Comparison of ENCODE assay signal across 8 cellular contexts in the genomic region with DNA sequence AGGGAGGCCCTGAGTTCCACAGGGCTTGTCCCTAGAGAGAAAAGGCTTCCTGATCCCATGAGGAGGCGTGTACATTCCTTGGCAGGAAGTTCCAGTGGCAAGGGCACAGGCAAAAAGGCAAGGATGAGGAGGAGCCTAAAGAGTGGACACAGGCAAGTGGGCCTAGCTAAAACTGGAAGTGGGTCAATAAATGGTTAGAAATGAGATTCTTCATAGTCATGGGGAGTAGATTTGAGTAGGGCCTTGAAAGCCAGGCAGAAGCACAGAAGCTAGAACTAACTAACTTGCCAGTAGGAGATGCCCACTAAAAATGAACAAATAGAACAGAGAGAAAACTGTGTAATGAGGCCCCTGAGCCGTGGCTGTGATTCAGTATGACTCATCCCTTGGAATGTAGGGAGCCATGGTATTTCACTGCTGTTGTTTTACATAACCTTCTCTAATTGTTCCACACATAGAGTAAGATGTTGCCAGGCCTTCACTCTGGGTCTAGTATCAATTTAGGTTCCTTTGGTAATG. TPM values are rescaled to one million over a fixed set of nuclear protein-coding genes. Genes with fewer than 3 reads are reported as not detected.
DNase-seq lines count a peak whose midpoint lies in the region; ATAC-seq and TF ChIP-seq lines count a peak whose summit lies in the region.

No MANE protein-coding gene starts in this region.

- H3K4me1 ChIP-seq in left lung (no peaks in the 10 kb centered on the region), upper lobe of right lung (peaks cover 9% of the 10 kb centered on the region)

- H3K9me3 ChIP-seq in left lung: no peaks in the 10 kb centered on the region
- no peaks in the 10 kb centered on the region for H3K9me3 ChIP-seq in upper lobe of right lung

- no peaks in the 10 kb centered on the region for H3K9me3 Mint-ChIP-seq in activated CD8-positive, alpha-beta memory T cell treated with anti-CD3 and anti-CD28 coated beads, Interleukin-2, amount 10 ng/mL, durations not matched to agents 7 days and 5 days (ENCODE audit: low read depth)
- H3K9me3 Mint-ChIP-seq in chondrocyte (ENCODE audit: low read depth): no peaks in the 10 kb centered on the region

- H3K4me3 Mint-ChIP-seq in activated CD8-positive, alpha-beta memory T cell treated with anti-CD3 and anti-CD28 coated beads, Interleukin-2, amount 10 ng/mL, durations not matched to agents 7 days and 5 days: no peak overlapping the region
- peak overlapping the region; percentile 7 for H3K4me3 Mint-ChIP-seq in chondrocyte (ENCODE audit: unreplicated experiment)

- H3K27ac ChIP-seq in left lung (peak overlapping the region; percentile 61 to 81), upper lobe of right lung (peak overlapping the region; percentile 69)

- TF ChIP-seq CTCF in chondrocyte (IDR thresholded peaks at IDR 0.05) (peak; percentile 21), left lung (IDR thresholded peaks at IDR 0.05) (no peak), upper lobe of right lung (IDR thresholded peaks at IDR 0.05) (no peak)

- intact Hi-C loops in left lung (cut with DNase I) (no loop called here), upper lobe of right lung (cut with DNase I) (no loop called here)

- peak; percentile 14 for DNase-seq in activated CD8-positive, alpha-beta memory T cell treated with anti-CD3 and anti-CD28 coated beads, Interleukin-2, amount 10 ng/mL, durations not matched to agents 7 days and 5 days
- DNase-seq in activated CD8-positive, alpha-beta memory T cell treated with anti-CD3 and anti-CD28 coated beads, Interleukin-2, amount 50 U/mL, for 4 hours: no peak
- no peak for DNase-seq in chondrocyte (ENCODE audit: low spot score)
- DNase-seq in left lung: no peak
- DNase-seq in upper lobe of right lung: no peak
- no peak for DNase-seq in stimulated activated CD4-positive, alpha-beta T cell treated with anti-CD3 and anti-CD28 coated beads, Interleukin-1b, Interleukin-23, amount 100 ng/mL, for 48 hours

- H3K4me1 Mint-ChIP-seq in activated CD8-positive, alpha-beta memory T cell treated with anti-CD3 and anti-CD28 coated beads, Interleukin-2, amount 10 ng/mL, durations not matched to agents 7 days and 5 days: no peaks in the 10 kb centered on the region
- peaks cover 41% of the 10 kb centered on the region for H3K4me1 Mint-ChIP-seq in chondrocyte (ENCODE audit: low read depth)

- H3K27me3 Mint-ChIP-seq in activated CD8-positive, alpha-beta memory T cell treated with anti-CD3 and anti-CD28 coated beads, Interleukin-2, amount 10 ng/mL, durations not matched to agents 7 days and 5 days: no peaks in the 10 kb centered on the region
- H3K27me3 Mint-ChIP-seq in chondrocyte (ENCODE audit: low read depth): no peaks in the 10 kb centered on the region

- H3K27ac Mint-ChIP-seq in activated CD8-positive, alpha-beta memory T cell treated with anti-CD3 and anti-CD28 coated beads, Interleukin-2, amount 10 ng/mL, durations not matched to agents 7 days and 5 days: no peak overlapping the region
- peak overlapping the region; percentile 92 for H3K27ac Mint-ChIP-seq in chondrocyte (ENCODE audit: unreplicated experiment)

- H3K36me3 ChIP-seq in left lung (no peaks in the 10 kb centered on the region), upper lobe of right lung (no peaks in the 10 kb centered on the region)

- no peaks in the 10 kb centered on the region for H3K36me3 Mint-ChIP-seq in activated CD8-positive, alpha-beta memory T cell treated with anti-CD3 and anti-CD28 coated beads, Interleukin-2, amount 10 ng/mL, durations not matched to agents 7 days and 5 days
- H3K36me3 Mint-ChIP-seq in chondrocyte (ENCODE audit: low read depth): no peaks in the 10 kb centered on the region

- no peak overlapping the region for H3K4me3 ChIP-seq in left lung
- no peak overlapping the region for H3K4me3 ChIP-seq in upper lobe of right lung

- ATAC-seq in activated CD8-positive, alpha-beta memory T cell treated with anti-CD3 and anti-CD28 coated beads, Interleukin-2, amount 10 ng/mL, durations not matched to agents 7 days and 5 days: no peak
- ATAC-seq in left lung (peak; percentile 92), upper lobe of right lung (peak; percentile 70), HG02678 (IDR thresholded peaks at IDR 0.05; ENCODE audit: unreplicated experiment) (no peak), HG03520 (IDR thresholded peaks at IDR 0.05; ENCODE audit: unreplicated experiment) (no peak)

- H3K27me3 ChIP-seq in left lung: no peaks in the 10 kb centered on the region
- H3K27me3 ChIP-seq in upper lobe of right lung: no peaks in the 10 kb centered on the region

- CTCF ChIA-PET in activated CD8-positive, alpha-beta memory T cell treated with anti-CD3 and anti-CD28 coated beads, Interleukin-2, amount 10 ng/mL, durations not matched to agents 7 days and 5 days (lab: Charles Lee): no interaction called here

RNA-seq across cellular contexts. Expression of gene MANF, which starts 44.7 kb away (rescaled TPM):
- 100 to 1,000 TPM; 140 to 182 TPM for total RNA-seq in activated CD8-positive, alpha-beta memory T cell treated with anti-CD3 and anti-CD28 coated beads, Interleukin-2, amount 10 ng/mL, durations not matched to agents 7 days and 5 days
- total RNA-seq in chondrocyte (97.5 to 118 TPM (median 114 TPM) in 3 replicates), left lung (100 to 1,000 TPM; 109 to 187 TPM), upper lobe of right lung (80.3 TPM)

RNA-seq across cellular contexts. Expression of gene RBM15B, which starts 50.7 kb away (rescaled TPM):
- 10 to 100 TPM; 28.7 to 36.1 TPM for total RNA-seq in activated CD8-positive, alpha-beta memory T cell treated with anti-CD3 and anti-CD28 coated beads, Interleukin-2, amount 10 ng/mL, durations not matched to agents 7 days and 5 days
- 39.5 to 43.8 TPM (median 39.6 TPM) in 3 replicates for total RNA-seq in chondrocyte
- 10 to 100 TPM; 25.2 to 26.9 TPM for total RNA-seq in left lung
- total RNA-seq in upper lobe of right lung: 26.4 TPM

Comparison
In these comparisons a context has a peak if more than half of its experiments do, and no peak if none do; other contexts are left out.
1. ATAC-seq: peak in left lung (single experiment) and upper lobe of right lung (single experiment); none in activated CD8-positive, alpha-beta memory T cell treated with anti-CD3 and anti-CD28 coated beads, Interleukin-2, amount 10 ng/mL, durations not matched to agents 7 days and 5 days (single experiment), HG02678 (single experiment) and HG03520 (single experiment).